In the genomic region with DNA sequence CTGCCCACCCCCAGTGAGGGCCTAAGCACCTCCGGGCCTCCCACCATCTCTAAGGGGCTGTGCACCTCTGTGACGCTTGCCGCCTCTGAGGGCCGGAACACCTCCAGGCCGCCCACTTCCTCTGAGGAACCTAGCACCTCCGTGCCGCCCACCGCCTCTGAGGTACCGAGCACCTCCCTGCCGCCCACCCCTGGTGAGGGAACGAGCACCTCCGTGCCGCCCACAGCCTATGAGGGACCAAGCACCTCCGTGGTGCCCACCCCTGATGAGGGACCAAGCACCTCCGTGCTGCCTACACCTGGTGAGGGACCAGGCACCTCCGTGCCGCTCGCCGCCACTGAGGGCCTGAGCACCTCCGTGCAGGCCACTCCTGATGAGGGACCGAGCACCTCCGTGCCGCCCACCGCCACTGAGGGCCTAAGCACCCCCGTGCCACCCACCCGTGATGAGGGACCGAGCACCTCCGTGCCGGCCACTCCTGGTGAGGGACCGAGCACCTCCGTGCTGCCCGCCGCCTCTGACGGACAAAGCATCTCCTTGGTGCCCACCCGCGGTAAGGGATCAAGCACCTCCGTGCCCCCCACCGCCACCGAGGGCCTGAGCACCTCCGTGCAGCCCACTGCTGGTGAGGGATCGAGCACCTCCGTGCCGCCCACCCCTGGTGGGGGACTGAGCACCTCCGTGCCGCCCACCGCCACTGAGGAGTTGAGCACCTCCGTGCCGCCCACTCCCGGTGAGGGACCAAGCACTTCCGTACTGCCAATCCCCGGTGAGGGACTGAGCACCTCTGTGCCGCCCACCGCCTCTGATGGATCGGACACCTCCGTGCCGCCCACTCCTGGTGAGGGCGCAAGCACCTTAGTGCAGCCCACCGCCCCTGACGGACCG, we compare ENCODE assay signal across 8 cellular contexts. TPM values are rescaled to one million over a fixed set of nuclear protein-coding genes. Genes with fewer than 3 reads are reported as not detected.
DNase-seq lines count a peak whose midpoint lies in the region; ATAC-seq and TF ChIP-seq lines count a peak whose summit lies in the region.

No MANE protein-coding gene starts in this region.

- H3K9me3 ChIP-seq in SU-DHL-6 (ENCODE audit: insufficient read depth, low read length): no peaks in the 10 kb centered on the region

- in situ Hi-C loops in GM13976 (cut with MboI; ENCODE audit: low sequenced_read_pairs, unreplicated experiment): no loop called here

- no peaks in the 10 kb centered on the region for H3K36me3 ChIP-seq in SU-DHL-6 (ENCODE audit: low read length)

- no peaks in the 10 kb centered on the region for H3K9me2 ChIP-seq in SU-DHL-6 (replicated peaks; ENCODE audit: insufficient read depth, low read length)

- peak overlapping the region; percentile 69 for H3K4me3 ChIP-seq in SU-DHL-6 (ENCODE audit: insufficient read depth, low read length, poor library complexity, severe bottlenecking)

- H3K27ac Mint-ChIP-seq in brain: peak overlapping the region; percentile 40 to 91 (median 88)

- peaks cover 17% of the 10 kb centered on the region for H3K36me3 Mint-ChIP-seq in brain

- peak overlapping the region; percentile 58 for H3K4me2 ChIP-seq in SU-DHL-6 (ENCODE audit: low read depth, low read length, poor library complexity, severe bottlenecking)

- H2AFZ ChIP-seq in SU-DHL-6 (ENCODE audit: low read depth, low read length, severe bottlenecking): peak overlapping the region; percentile 93

- H3K27me3 Mint-ChIP-seq in brain: peaks cover 5% of the 10 kb centered on the region

- intact Hi-C loops in left colon (cut with DNase I, micrococcal nuclease): no loop called here

- no peaks in the 10 kb centered on the region for H4K20me1 ChIP-seq in SU-DHL-6 (ENCODE audit: low read depth, low read length)

- H3K27me3 ChIP-seq in SU-DHL-6 (ENCODE audit: low read length): no peaks in the 10 kb centered on the region

- no peaks in the 10 kb centered on the region for H3K9me3 Mint-ChIP-seq in brain

- H3K9ac ChIP-seq in SU-DHL-6 (ENCODE audit: low read length): peak overlapping the region; percentile 71

- peak; percentile 37 for ATAC-seq in HG02759 (IDR thresholded peaks at IDR 0.05; ENCODE audit: unreplicated experiment)
- ATAC-seq in left colon: peak; percentile 50

- H3K4me1 Mint-ChIP-seq in brain: peaks cover 29% of the 10 kb centered on the region

- H3F3A ChIP-seq in SU-DHL-6 (ENCODE audit: insufficient read depth): no peaks in the 10 kb centered on the region

- TF ChIP-seq CTCF in GM13976 (IDR thresholded peaks at IDR 0.05; ENCODE audit: borderline replicate concordance, control extremely low read depth, extremely low read depth, insufficient read depth, missing control alignments) (no peak), SU-DHL-6 (IDR thresholded peaks at IDR 0.05; ENCODE audit: insufficient read depth, low read length, poor library complexity, severe bottlenecking) (no peak), brain (conservative IDR thresholded peaks at IDR 0.05) (no peak)

- peak; percentile 25 for DNase-seq in GM13976 (ENCODE audit: low spot score)
- DNase-seq in left colon: peak in 1 of 2 donors; percentile 33
- DNase-seq in stimulated activated CD4-positive, alpha-beta T cell treated with anti-CD3 and anti-CD28 coated beads, TNF-alpha, amount 100 ng/mL, for 4 hours (ENCODE audit: low read depth in 3 of 3): peak in 2 of 3 experiments; percentile 28 to 37
- DNase-seq in NCI-H510A treated with DMSO at 0.1 percent for 48 hours (lab: John Stamatoyannopoulos, UW): no peak
- DNase-seq in NCI-H510A (lab: John Stamatoyannopoulos, UW): no peak

- peak overlapping the region; percentile 87 to 93 (median 90) for H3K4me3 Mint-ChIP-seq in brain

- no peaks in the 10 kb centered on the region for H3K79me2 ChIP-seq in SU-DHL-6 (ENCODE audit: insufficient read depth, low read length)

- H3K27ac ChIP-seq in SU-DHL-6 (ENCODE audit: low read depth, low read length): no peak overlapping the region

RNA-seq across cellular contexts. Expression of a gene that starts 1.0 kb away (rescaled TPM):
- 15.9 TPM for polyA plus RNA-seq in brain (ENCODE audit: insufficient read depth, low read depth, low replicate concordance)
- 1 to 10 TPM in 1 of 2 donors, under 1 TPM in 1; 0.64 to 1.3 TPM for total RNA-seq in left colon

Comparison
In these comparisons a context has a peak if more than half of its experiments do, and no peak if none do; other contexts are left out.
1. DNase-seq: peak in GM13976 (single experiment) and stimulated activated CD4-positive, alpha-beta T cell treated with anti-CD3 and anti-CD28 coated beads, TNF-alpha, amount 100 ng/mL, for 4 hours (2 of 3); none in NCI-H510A treated with DMSO at 0.1 percent for 48 hours (single experiment) and NCI-H510A (single experiment).